ENCODE assay signal across 27 cellular contexts in the genomic region with DNA sequence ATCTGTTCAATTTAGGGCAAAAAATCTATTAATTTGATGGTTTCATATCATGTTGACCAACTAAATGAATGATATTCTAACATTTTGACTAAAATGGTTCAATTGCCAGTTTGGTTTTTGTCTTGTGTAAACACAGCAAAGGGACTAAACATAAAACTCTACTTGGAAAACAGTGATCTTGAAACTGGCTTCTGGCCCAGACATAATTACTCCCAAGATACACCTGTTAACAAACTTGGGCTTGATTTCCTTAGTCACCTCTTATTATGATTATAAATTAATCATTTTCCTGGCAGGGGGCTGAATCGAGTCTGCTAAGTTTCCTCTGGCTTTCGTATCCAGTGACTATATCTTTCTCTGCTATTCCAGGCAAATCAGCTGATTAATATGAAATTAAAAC.
"Had no signal": no experiment of that assay in that cellular context is flagged by ENCODE, and none has a peak within 500 bp of the region (broad histone marks: within the 10 kb centered on the region; RNA-seq: fewer than 3 reads in every experiment).

No MANE protein-coding gene starts in this region.

- DNase-seq: activated B cell treated with CpG ODN at 0.5 μM for 24 hours; activated CD4-positive, alpha-beta T cell treated with anti-CD3 and anti-CD28 coated beads for 48 hours; activated CD4-positive, alpha-beta T cell treated with anti-CD3 and anti-CD28 coated beads, Interleukin-2, amount 50 U/mL, for 1 hour; activated CD4-positive, alpha-beta T cell treated with anti-CD3 and anti-CD28 coated beads, Interleukin-2, amount 50 U/mL, for 48 hours; activated CD8-positive, alpha-beta memory T cell treated with anti-CD3 and anti-CD28 coated beads for 24 hours; activated CD8-positive, alpha-beta T cell treated with anti-CD3 and anti-CD28 coated beads for 36 hours; activated effector memory CD4-positive, alpha-beta T cell treated with Interleukin-2 at 50 U/mL for 16 hours; activated gamma-delta T cell treated with Interleukin-2 at 50 U/mL for 16 hours; activated naive CD4-positive, alpha-beta T cell treated with anti-CD3 and anti-CD28 coated beads, Interleukin-2, amount 50 U/mL, for 16 hours; activated naive CD4-positive, alpha-beta T cell treated with Interleukin-2 at 50 U/mL for 16 hours; activated T-cell treated with anti-CD3 and anti-CD28 coated beads, Interleukin-2, amount 50 U/mL, for 4 hours; amniotic stem cell; anterior cingulate cortex; brain microvascular endothelial cell; dorsolateral prefrontal cortex; effector memory CD8-positive, alpha-beta T cell; erythroblast; foreskin keratinocyte; gastrocnemius medialis; glutamatergic neuron; heart left ventricle; T1000; WERI-Rb-1 had no signal

- H3K36me3 ChIP-seq: brain microvascular endothelial cell, esophagus muscularis mucosa, gastrocnemius medialis, heart left ventricle, WERI-Rb-1 had no signal

- H3K4me1 ChIP-seq: foreskin keratinocyte, gastrocnemius medialis had no signal

- H3K4me3 ChIP-seq: coronary artery, dorsolateral prefrontal cortex, esophagus muscularis mucosa, gastrocnemius medialis, heart left ventricle had no signal

- ATAC-seq: activated CD4-positive, CD25-positive, alpha-beta regulatory T cell treated with anti-CD3 and anti-CD28 coated beads, Interleukin-2, amount 50 U/mL, for 24 hours; activated CD8-positive, alpha-beta T cell treated with anti-CD3 and anti-CD28 coated beads for 36 hours; activated T-cell treated with anti-CD3 and anti-CD28 coated beads, Interleukin-2, amount 50 U/mL, for 4 hours; activated T-helper 17 cell treated with anti-CD3 and anti-CD28 coated beads, Interleukin-2, amount 50 U/mL, for 72 hours; effector memory CD8-positive, alpha-beta T cell; foreskin keratinocyte; gastrocnemius medialis; heart left ventricle had no signal
